1 cellular context compared by ENCODE assay signal in the genomic region with DNA sequence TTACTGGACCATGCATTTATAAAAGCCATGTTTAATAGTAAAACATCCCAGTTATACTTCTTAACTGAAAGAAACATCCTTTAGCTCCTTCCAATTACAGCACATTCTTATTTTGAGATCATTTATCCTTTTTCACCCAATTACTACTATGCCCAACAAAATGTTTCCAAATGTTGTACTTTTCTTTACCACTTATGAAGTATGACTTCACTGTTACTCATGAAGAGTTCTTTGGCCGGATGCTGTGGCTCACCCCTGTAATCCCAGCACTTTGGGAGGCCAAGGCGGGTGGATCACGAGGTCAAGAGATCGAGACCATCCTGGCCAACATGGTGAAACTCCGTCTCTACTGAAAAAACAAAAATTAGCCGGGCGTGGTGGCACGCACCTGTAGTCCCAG. TPM values are rescaled to one million over a fixed set of nuclear protein-coding genes. Genes with fewer than 3 reads are reported as not detected.
"Had no signal": no experiment of that assay in that cellular context is flagged by ENCODE, and none has a peak within 500 bp of the region (broad histone marks: within the 10 kb centered on the region; RNA-seq: fewer than 3 reads in every experiment).

No MANE protein-coding gene starts in this region.

RNA-seq across cellular contexts. Expression of gene NKAPL, which starts 58.8 kb away (rescaled TPM):
- total RNA-seq: SJCRH30 had no signal
